Comparison of ENCODE assay signal across 8 cellular contexts in the genomic region with DNA sequence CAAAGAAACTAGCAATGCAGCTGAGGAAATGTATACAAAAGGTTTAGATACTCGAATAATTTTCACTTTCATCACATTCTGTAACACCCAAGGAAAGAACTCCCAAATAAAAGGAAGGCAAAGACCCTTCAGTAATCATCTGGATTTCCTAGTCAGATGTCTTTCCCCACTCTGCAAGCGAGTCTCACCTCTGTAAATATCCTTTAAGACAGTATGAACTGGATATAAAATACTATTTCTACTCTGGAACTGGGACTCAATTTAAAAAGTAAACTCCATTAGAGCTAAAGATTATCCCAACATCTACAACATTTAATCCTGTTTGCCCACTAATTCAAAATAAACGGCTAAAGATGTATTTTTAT. TPM values are rescaled to one million over a fixed set of nuclear protein-coding genes. Genes with fewer than 3 reads are reported as not detected.
DNase-seq lines count a peak whose midpoint lies in the region; ATAC-seq, FAIRE-seq and TF ChIP-seq lines count a peak whose summit lies in the region.

No MANE protein-coding gene starts in this region.

- H3K27ac ChIP-seq in A549 (peak overlapping the region in 1 of 2 experiments; percentile 64; a peak in 3 of 6 replicates), GM23338 (ENCODE audit: low read depth) (peak overlapping the region; percentile 85), astrocyte (ENCODE audit: low read depth, low read length) (peak overlapping the region; percentile 50)

- H3K9me3 Mint-ChIP-seq in GM23338 (no peaks in the 10 kb centered on the region), astrocyte (ENCODE audit: unreplicated experiment) (no peaks in the 10 kb centered on the region)

- H3K4me1 Mint-ChIP-seq in GM23338 (peaks cover 36% of the 10 kb centered on the region), astrocyte (ENCODE audit: low read depth, unreplicated experiment) (peaks cover 17% of the 10 kb centered on the region)

- H4K20me1 ChIP-seq in GM23338 (replicated peaks; ENCODE audit: insufficient read depth), result no peaks in the 10 kb centered on the region
- no peaks in the 10 kb centered on the region for H4K20me1 ChIP-seq in astrocyte (ENCODE audit: insufficient read depth, low read length)

- TF ChIP-seq CTCF in A549 (IDR thresholded peaks at IDR 0.05) (no peak), GM23338 (conservative IDR thresholded peaks at IDR 0.05; ENCODE audit: low read depth in 2 of 2) (no peak), astrocyte (IDR thresholded peaks at IDR 0.05; ENCODE audit: insufficient read depth, low read depth, low read length) (no peak)

- TF ChIP-seq POLR2A in A549 (IDR thresholded peaks at IDR 0.05; ENCODE audit: low read length), result no peak

- H2AFZ ChIP-seq in GM23338 (no peak overlapping the region), astrocyte (ENCODE audit: low read depth, low read length) (peak overlapping the region; percentile 81)

- TF ChIP-seq RAD21 in A549 (conservative IDR thresholded peaks at IDR 0.05 in 1 of 2, IDR thresholded peaks at IDR 0.05 in 1 of 2), result no peak

- CTCF ChIA-PET in A549 (lab: Yijun Ruan, JAX), result no interaction called here

- no peaks in the 10 kb centered on the region for H3K36me3 ChIP-seq in GM23338 (ENCODE audit: insufficient read depth)
- H3K36me3 ChIP-seq in astrocyte (ENCODE audit: insufficient read depth, low read length), result no peaks in the 10 kb centered on the region
- no peaks in the 10 kb centered on the region for H3K36me3 ChIP-seq in mucosa of stomach (ENCODE audit: control insufficient read depth, insufficient read depth, low read length)

- no peaks in the 10 kb centered on the region for H3K27me3 ChIP-seq in GM23338 (ENCODE audit: insufficient read depth)
- no peaks in the 10 kb centered on the region for H3K27me3 ChIP-seq in astrocyte (ENCODE audit: insufficient read depth, low read length)
- no peaks in the 10 kb centered on the region for H3K27me3 ChIP-seq in mucosa of stomach (ENCODE audit: control insufficient read depth, insufficient read depth, low read length)

- H3K27ac Mint-ChIP-seq in GM23338, result peak overlapping the region; percentile 96
- peak overlapping the region; percentile 80 for H3K27ac Mint-ChIP-seq in astrocyte (ENCODE audit: unreplicated experiment)

- H3K27me3 Mint-ChIP-seq in GM23338 (ENCODE audit: insufficient read depth, low read depth, poor library complexity) (peaks cover 13% of the 10 kb centered on the region), astrocyte (ENCODE audit: low read depth, unreplicated experiment) (no peaks in the 10 kb centered on the region)

- H3K4me3 Mint-ChIP-seq in GM23338 (peak overlapping the region; percentile 39; the same call in 1 of the 3 replicates), astrocyte (ENCODE audit: unreplicated experiment) (peak overlapping the region; percentile 75)

- TF ChIP-seq EP300 in A549 (IDR thresholded peaks at IDR 0.05), result no peak

- H3K79me2 ChIP-seq in GM23338 (replicated peaks; ENCODE audit: insufficient read depth) (peaks cover 6% of the 10 kb centered on the region; the same call in 1 of the 2 replicates), astrocyte (ENCODE audit: insufficient read depth, low read length) (no peaks in the 10 kb centered on the region)

- no peak for FAIRE-seq in A549 (lab: Jason Lieb, UNC)
- no peak for FAIRE-seq in astrocyte (lab: Jason Lieb, UNC)

- no peaks in the 10 kb centered on the region for H3K9me3 ChIP-seq in A549
- H3K9me3 ChIP-seq in astrocyte (ENCODE audit: insufficient read depth, low read depth, low read length), result no peaks in the 10 kb centered on the region
- H3K9me3 ChIP-seq in mucosa of stomach (ENCODE audit: control insufficient read depth, low read length), result no peaks in the 10 kb centered on the region

- WGBS in A549 (ENCODE audit: missing lambda C conversion rate), result 37% methylated on average over 3 of the region's 3 CpGs

- H3K4me1 ChIP-seq in A549 (peaks cover 22% of the 10 kb centered on the region), GM23338 (ENCODE audit: insufficient read depth) (peaks cover 28% of the 10 kb centered on the region), astrocyte (ENCODE audit: insufficient read depth, low read length) (peaks cover 30% of the 10 kb centered on the region), mucosa of stomach (ENCODE audit: control insufficient read depth, insufficient read depth, low read length) (peaks cover 44% of the 10 kb centered on the region)

- DNase-seq in A549 (ENCODE audit: low read depth in 1 of 2, low spot score in 1 of 2) (no peak), GM23338 (ENCODE audit: low spot score) (no peak), astrocyte (ENCODE audit: low read depth) (no peak), epidermal melanocyte (ENCODE audit: insufficient read length, low spot score) (no peak), SIG-M5 treated with dmso at 0.1 percent for 504 hours (lab: John Stamatoyannopoulos, UW; ENCODE audit: unreplicated experiment) (no peak)

- no peaks in the 10 kb centered on the region for H3F3A ChIP-seq in GM23338 (replicated peaks; ENCODE audit: low read depth)

- H3K36me3 Mint-ChIP-seq in GM23338 (ENCODE audit: low read depth), result no peaks in the 10 kb centered on the region
- no peaks in the 10 kb centered on the region for H3K36me3 Mint-ChIP-seq in astrocyte (ENCODE audit: low read depth, unreplicated experiment)

- H3K9me2 ChIP-seq in GM23338 (ENCODE audit: insufficient read depth), result no peaks in the 10 kb centered on the region

- no peak for ATAC-seq in A549
- no peak for ATAC-seq in GM23338
- ATAC-seq in GM21447 (IDR thresholded peaks at IDR 0.05; ENCODE audit: unreplicated experiment), result no peak
- ATAC-seq in HG03159 (IDR thresholded peaks at IDR 0.05; ENCODE audit: unreplicated experiment), result no peak

- H3K4me2 ChIP-seq in A549 (peak overlapping the region; percentile 39), GM23338 (peak overlapping the region; percentile 21), astrocyte (ENCODE audit: low read length) (peak overlapping the region; percentile 93)

- POLR2A ChIA-PET in A549 (lab: Yijun Ruan, JAX), result no interaction called here

- H3K9ac ChIP-seq in astrocyte (ENCODE audit: low read length) (peak overlapping the region; percentile 78), mucosa of stomach (ENCODE audit: low read length) (peak overlapping the region; percentile 83)

- no peak overlapping the region for H3K4me3 ChIP-seq in A549
- H3K4me3 ChIP-seq in GM23338, result no peak overlapping the region; the same call in 1 of the 2 replicates
- H3K4me3 ChIP-seq in astrocyte (ENCODE audit: insufficient read depth, low read depth, low read length), result peak overlapping the region; percentile 63
- peak overlapping the region; percentile 49 for H3K4me3 ChIP-seq in mucosa of stomach (ENCODE audit: low read length)

TF ChIP-seq in A549, 52 proteins besides CTCF, POLR2A, EP300 and RAD21 (continues in another document):
- TF ChIP-seq TFCP2L1 (CRISPR knock-in tag; IDR thresholded peaks at IDR 0.05) (no peak), RCOR1 (IDR thresholded peaks at IDR 0.05; ENCODE audit: low read depth, low read length) (no peak), CBX2 (IDR thresholded peaks at IDR 0.05; ENCODE audit: borderline replicate concordance, low read depth) (no peak)

RNA-seq across cellular contexts. Expression of a gene that starts 27.0 kb away (rescaled TPM):
- polyA plus RNA-seq in A549 (2011; rRNA removed) (13.5 and 17.4 TPM in 2 replicates), A549 (2017; fragmentation: RNase III; extraction: RNeasy Plus Mini Kit Qiagen cat#74134 plus additional on column Dnase treatment) (6.9 to 7.1 TPM (median 7.0 TPM) in 3 replicates), GM23338 (2016; fragmentation: Nextera tagmentation; extraction: Ambion mirVana) (3.1 and 4.5 TPM in 2 replicates)
- 7.4 and 8.4 TPM in 2 replicates for polyA plus RNA-seq in A549 (2012; cell fraction: cytosol; rRNA removed)
- polyA plus RNA-seq in A549 (2012; cell fraction: nucleus; rRNA removed), result 11.6 and 13.8 TPM in 2 replicates
- 39.0 and 49.5 TPM in 2 replicates for polyA minus RNA-seq in A549 (2011; rRNA and poly(A)+ RNA removed)
- 12.7 and 16.2 TPM in 2 replicates for total RNA-seq in GM23338 (2014; rRNA removed; shearing (Covaris generic))
- 6.7 and 8.3 TPM in 2 replicates for total RNA-seq in astrocyte

RNA-seq across cellular contexts. Expression of a gene that starts 47.6 kb away (rescaled TPM):
- polyA plus RNA-seq in A549 (2011; rRNA removed), result 6.1 and 7.6 TPM in 2 replicates
- 6.1 and 6.7 TPM in 2 replicates for polyA plus RNA-seq in A549 (2012; cell fraction: cytosol; rRNA removed)
- 19.3 and 27.6 TPM in 2 replicates for polyA plus RNA-seq in A549 (2012; cell fraction: nucleus; rRNA removed)
- polyA plus RNA-seq in A549 (2017; fragmentation: RNase III; extraction: RNeasy Plus Mini Kit Qiagen cat#74134 plus additional on column Dnase treatment), result 4.3 to 4.6 TPM (median 4.5 TPM) in 3 replicates
- polyA minus RNA-seq in A549 (2011; rRNA and poly(A)+ RNA removed), result 14.5 and 15.4 TPM in 2 replicates
- total RNA-seq in GM23338 (2014; rRNA removed; shearing (Covaris generic)), result 8.2 and 10.6 TPM in 2 replicates
- polyA plus RNA-seq in GM23338 (2016; fragmentation: Nextera tagmentation; extraction: Ambion mirVana), result 3.0 and 3.1 TPM in 2 replicates
- 5.8 and 6.8 TPM in 2 replicates for total RNA-seq in astrocyte

Comparison
In these comparisons a context has a peak if more than half of its experiments do, and no peak if none do; other contexts are left out.
1. H3K4me2 ChIP-seq: peak in every context shown above with its lines; median percentile 93 in astrocyte; 39 in A549; 21 in GM23338.
2. H3K4me3 ChIP-seq: peak in astrocyte (single experiment) and mucosa of stomach (single experiment); none in A549 (single experiment) and GM23338 (single experiment).